In genomic region chr11:132451942-132452601, GRCh38 we compare ENCODE assay signal across 19 cellular contexts.
"Had no signal": no experiment of that assay in that cellular context is flagged by ENCODE, and none has a peak within 500 bp of the region (broad histone marks: within the 10 kb centered on the region; RNA-seq: fewer than 3 reads in every experiment).

No MANE protein-coding gene starts in this region.

- H3K4me1 Mint-ChIP-seq: activated CD4-positive, alpha-beta T cell treated with anti-CD3 and anti-CD28 coated beads for 36 hours; activated naive CD4-positive, alpha-beta T cell treated with anti-CD3 and anti-CD28 coated beads, Interleukin-2, amount 50 U/mL, for 24 hours; natural killer cell; stimulated activated naive CD8-positive, alpha-beta T cell treated with anti-CD3 and anti-CD28 coated beads, Interleukin-15, amount 100 ng/mL, for 72 hours had no signal

- H3K4me3 Mint-ChIP-seq: activated CD4-positive, alpha-beta memory T cell treated with anti-CD3 and anti-CD28 coated beads for 36 hours; activated CD4-positive, alpha-beta T cell treated with anti-CD3 and anti-CD28 coated beads for 36 hours; activated naive CD4-positive, alpha-beta T cell treated with anti-CD3 and anti-CD28 coated beads, Interleukin-2, amount 50 U/mL, for 24 hours; activated T-cell treated with anti-CD3 and anti-CD28 coated beads, Interleukin-2, amount 50 U/mL, for 24 hours; natural killer cell; stimulated activated naive CD8-positive, alpha-beta T cell treated with anti-CD3 and anti-CD28 coated beads, Interleukin-15, amount 100 ng/mL, for 72 hours; T-helper 1 cell treated with Interleukin-12 subunit alpha and Interleukin-12 subunit beta and Interleukin-4 antibody, amounts not matched to agents 30 μg/mL and 1 μg/mL, for 36 hours had no signal

- H3K27me3 Mint-ChIP-seq: activated CD4-positive, alpha-beta T cell treated with anti-CD3 and anti-CD28 coated beads for 36 hours; activated naive CD4-positive, alpha-beta T cell treated with anti-CD3 and anti-CD28 coated beads, Interleukin-2, amount 50 U/mL, for 24 hours; activated T-cell treated with anti-CD3 and anti-CD28 coated beads, Interleukin-2, amount 50 U/mL, for 24 hours had no signal

- FAIRE-seq: kidney had no signal

- H3K27ac Mint-ChIP-seq: activated CD4-positive, alpha-beta memory T cell treated with anti-CD3 and anti-CD28 coated beads for 36 hours; activated CD4-positive, alpha-beta T cell treated with anti-CD3 and anti-CD28 coated beads for 36 hours; activated naive CD4-positive, alpha-beta T cell treated with anti-CD3 and anti-CD28 coated beads, Interleukin-2, amount 50 U/mL, for 24 hours; activated T-cell treated with anti-CD3 and anti-CD28 coated beads, Interleukin-2, amount 50 U/mL, for 24 hours; natural killer cell; T-helper 1 cell treated with Interleukin-12 subunit alpha and Interleukin-12 subunit beta and Interleukin-4 antibody, amounts not matched to agents 30 μg/mL and 1 μg/mL, for 36 hours had no signal

- H3K36me3 Mint-ChIP-seq: activated CD4-positive, alpha-beta memory T cell treated with anti-CD3 and anti-CD28 coated beads for 36 hours; activated naive CD4-positive, alpha-beta T cell treated with anti-CD3 and anti-CD28 coated beads, Interleukin-2, amount 50 U/mL, for 24 hours; natural killer cell had no signal

- H3K9me3 ChIP-seq: adrenal gland, colonic mucosa, left ventricle myocardium inferior, upper lobe of left lung had no signal

- DNase-seq: activated CD4-positive, alpha-beta memory T cell treated with anti-CD3 and anti-CD28 coated beads for 36 hours; activated CD4-positive, alpha-beta T cell treated with anti-CD3 and anti-CD28 coated beads for 36 hours; activated T-cell treated with anti-CD3 and anti-CD28 coated beads, Interleukin-2, amount 50 U/mL, for 24 hours; adrenal gland; central memory CD4-positive, alpha-beta T cell; colonic mucosa; foreskin fibroblast; kidney; left ventricle myocardium inferior; mesenchymal stem cell; natural killer cell; spleen; stimulated activated CD4-positive, alpha-beta T cell treated with anti-CD3 and anti-CD28 coated beads, Interleukin-1b, Interleukin-23, amount 100 ng/mL, for 48 hours; stimulated activated naive CD8-positive, alpha-beta T cell treated with anti-CD3 and anti-CD28 coated beads, Interleukin-15, amount 100 ng/mL, for 72 hours; upper lobe of left lung; WERI-Rb-1 had no signal

- H3K4me1 ChIP-seq: adrenal gland, colonic mucosa, left ventricle myocardium inferior, spleen, upper lobe of left lung had no signal

- H3K27ac ChIP-seq: adrenal gland, colonic mucosa, left ventricle myocardium inferior, spleen, upper lobe of left lung, WERI-Rb-1 had no signal

- H3K9me3 Mint-ChIP-seq: activated CD4-positive, alpha-beta memory T cell treated with anti-CD3 and anti-CD28 coated beads for 36 hours; activated naive CD4-positive, alpha-beta T cell treated with anti-CD3 and anti-CD28 coated beads, Interleukin-2, amount 50 U/mL, for 24 hours had no signal

- ATAC-seq: activated CD4-positive, alpha-beta T cell treated with anti-CD3 and anti-CD28 coated beads for 36 hours; natural killer cell; sciatic nerve; stimulated activated naive CD8-positive, alpha-beta T cell treated with anti-CD3 and anti-CD28 coated beads, Interleukin-15, amount 100 ng/mL, for 72 hours had no signal

- H3K4me3 ChIP-seq: adrenal gland, colonic mucosa, left ventricle myocardium inferior, spleen, upper lobe of left lung had no signal

- H3K27me3 ChIP-seq: adrenal gland, colonic mucosa, spleen, upper lobe of left lung had no signal

- H3K36me3 ChIP-seq: adrenal gland, colonic mucosa, left ventricle myocardium inferior, spleen, upper lobe of left lung, WERI-Rb-1 had no signal
